Comparison of ENCODE assay signal across 18 cellular contexts in genomic region chr9:92679413-92680165, GRCh38. TPM values are rescaled to one million over a fixed set of nuclear protein-coding genes. Genes with fewer than 3 reads are reported as not detected.
DNase-seq lines count a peak whose midpoint lies in the region; ATAC-seq, FAIRE-seq and TF ChIP-seq lines count a peak whose summit lies in the region.
"Had no signal": no experiment of that assay in that cellular context is flagged by ENCODE, and none has a peak within 500 bp of the region (broad histone marks: within the 10 kb centered on the region; RNA-seq: fewer than 3 reads in every experiment).

No MANE protein-coding gene starts in this region.

- no peak for TF ChIP-seq RAD21 in H1 (IDR thresholded peaks at IDR 0.05 in 1 of 2, conservative IDR thresholded peaks at IDR 0.05 in 1 of 2; ENCODE audit: low read depth in 2 of 2, low read length in 2 of 2)

- peak overlapping the region; percentile 68; the same call in 1 of the 2 replicates for H2BK12ac ChIP-seq in H1 (ENCODE audit: low read depth, low read length)

- no peak for ATAC-seq in GM18907 (IDR thresholded peaks at IDR 0.05; ENCODE audit: unreplicated experiment)
- ATAC-seq in HG03135 (IDR thresholded peaks at IDR 0.05; ENCODE audit: unreplicated experiment), result no peak
- ATAC-seq: PC-3 had no signal

- no peak overlapping the region; the same call in 1 of the 2 replicates for H4K8ac ChIP-seq in H1 (ENCODE audit: extremely low read depth, insufficient read depth, low read length)

- no peak overlapping the region for H3K56ac ChIP-seq in H1 (replicated peaks; ENCODE audit: insufficient read length, low read depth, low read length)

- no peaks in the 10 kb centered on the region for H3K79me1 ChIP-seq in H1 (ENCODE audit: low read depth, low read length)

- intact Hi-C loops in activated CD4-positive, alpha-beta memory T cell treated with anti-CD3 and anti-CD28 coated beads for 36 hours (cut with micrococcal nuclease), result no loop called here

- no peak overlapping the region for H4K91ac ChIP-seq in H1 (replicated peaks; ENCODE audit: insufficient read length, low read length)

- H3K9me3 Mint-ChIP-seq in activated CD4-positive, alpha-beta memory T cell treated with anti-CD3 and anti-CD28 coated beads, Interleukin-2, amount 10 ng/mL, durations not matched to agents 7 days and 5 days, result no peaks in the 10 kb centered on the region
- no peaks in the 10 kb centered on the region for H3K9me3 Mint-ChIP-seq in activated CD4-positive, alpha-beta memory T cell treated with anti-CD3 and anti-CD28 coated beads for 36 hours
- no peaks in the 10 kb centered on the region for H3K9me3 Mint-ChIP-seq in type B pancreatic cell

- TF ChIP-seq CTCF in H1 (IDR thresholded peaks at IDR 0.05; ENCODE audit: control extremely low read depth in 1 of 3, insufficient read depth in 1 of 3, low read depth in 1 of 3, low read length in 3 of 3) (no peak), keratinocyte (optimal IDR thresholded peaks at IDR 0.05 in 1 of 3, IDR thresholded peaks at IDR 0.05 in 1 of 3, conservative IDR thresholded peaks at IDR 0.05 in 1 of 3; ENCODE audit: extremely low read depth in 1 of 3, insufficient read depth in 2 of 3, low read length in 3 of 3) (no peak), type B pancreatic cell (conservative IDR thresholded peaks at IDR 0.05) (no peak)

- no peak overlapping the region for H4K5ac ChIP-seq in H1 (ENCODE audit: insufficient read length, low read depth, low read length)

- FAIRE-seq in H1 (lab: Jason Lieb, UNC) (no peak), keratinocyte (lab: Jason Lieb, UNC) (peak; percentile 20)
- FAIRE-seq: HTR-8/SVneo had no signal

- H3K79me2 ChIP-seq in H1 (ENCODE audit: control insufficient read depth in 1 of 2, insufficient read depth in 2 of 2, low read length in 2 of 2), result no peaks in the 10 kb centered on the region
- no peaks in the 10 kb centered on the region for H3K79me2 ChIP-seq in keratinocyte (ENCODE audit: control insufficient read depth, insufficient read depth, low read length)

- H3K23me2 ChIP-seq in H1 (ENCODE audit: low read depth, low read length), result no peaks in the 10 kb centered on the region

- no peak overlapping the region for H3K4me3 Mint-ChIP-seq in activated CD4-positive, alpha-beta memory T cell treated with anti-CD3 and anti-CD28 coated beads, Interleukin-2, amount 10 ng/mL, durations not matched to agents 7 days and 5 days
- H3K4me3 Mint-ChIP-seq in activated CD4-positive, alpha-beta memory T cell treated with anti-CD3 and anti-CD28 coated beads for 36 hours, result no peak overlapping the region
- no peak overlapping the region for H3K4me3 Mint-ChIP-seq in type B pancreatic cell

- H3K9me3 ChIP-seq in H1 (ENCODE audit: insufficient read depth in 2 of 2, low read depth in 1 of 2, low read length in 1 of 2) (no peaks in the 10 kb centered on the region), keratinocyte (ENCODE audit: control insufficient read depth, low read depth, low read length) (no peaks in the 10 kb centered on the region)

- H3K27me3 ChIP-seq in H1 (replicated peaks in 1 of 4; ENCODE audit: control insufficient read depth in 3 of 4, extremely low read depth in 1 of 4, insufficient read depth in 3 of 4, low read length in 3 of 4) (no peaks in the 10 kb centered on the region), keratinocyte (ENCODE audit: control insufficient read depth, extremely low read depth, insufficient read depth, low read length) (no peaks in the 10 kb centered on the region)
- H3K27me3 ChIP-seq: BLaER1 treated with 17β-estradiol and CSF1 and Interleukin-3, amounts not matched to agents 10 nM and 100 nM had no signal

- H3K4me2 ChIP-seq in H1 (ENCODE audit: insufficient read depth in 1 of 2, low read depth in 2 of 2, low read length in 2 of 2) (no peak overlapping the region), keratinocyte (ENCODE audit: control insufficient read depth, extremely low read depth, insufficient read depth, low read depth, low read length) (peak overlapping the region; percentile 80)

- H3K23ac ChIP-seq in H1 (ENCODE audit: insufficient read length), result no peak overlapping the region

- H3K36me3 ChIP-seq in H1 (ENCODE audit: control insufficient read depth in 2 of 4, insufficient read depth in 4 of 4, low read length in 3 of 4) (no peaks in the 10 kb centered on the region), keratinocyte (ENCODE audit: control insufficient read depth in 2 of 2, extremely low read depth in 1 of 2, insufficient read depth in 2 of 2, low read length in 2 of 2) (no peaks in the 10 kb centered on the region)
- H3K36me3 ChIP-seq: BLaER1 treated with 17β-estradiol and CSF1 and Interleukin-3, amounts not matched to agents 10 nM and 100 nM had no signal

- no peak overlapping the region for H3K27ac Mint-ChIP-seq in activated CD4-positive, alpha-beta memory T cell treated with anti-CD3 and anti-CD28 coated beads, Interleukin-2, amount 10 ng/mL, durations not matched to agents 7 days and 5 days
- no peak overlapping the region for H3K27ac Mint-ChIP-seq in activated CD4-positive, alpha-beta memory T cell treated with anti-CD3 and anti-CD28 coated beads for 36 hours
- no peak overlapping the region for H3K27ac Mint-ChIP-seq in type B pancreatic cell

- no peaks in the 10 kb centered on the region for H3K36me3 Mint-ChIP-seq in activated CD4-positive, alpha-beta memory T cell treated with anti-CD3 and anti-CD28 coated beads, Interleukin-2, amount 10 ng/mL, durations not matched to agents 7 days and 5 days (ENCODE audit: low read depth)
- H3K36me3 Mint-ChIP-seq in activated CD4-positive, alpha-beta memory T cell treated with anti-CD3 and anti-CD28 coated beads for 36 hours, result no peaks in the 10 kb centered on the region
- no peaks in the 10 kb centered on the region for H3K36me3 Mint-ChIP-seq in type B pancreatic cell

- H3K18ac ChIP-seq in H1 (ENCODE audit: extremely low read depth, low read length), result no peak overlapping the region

- peak overlapping the region; percentile 19; the same call in 1 of the 2 replicates for H2AFZ ChIP-seq in H1 (ENCODE audit: low read length)
- peak overlapping the region; percentile 54 for H2AFZ ChIP-seq in keratinocyte (ENCODE audit: control insufficient read depth, low read length)

- dilution Hi-C loops in keratinocyte (cut with MboI; ENCODE audit: extremely low pct_ligation_motif_present, low sequenced_read_pairs), result no loop called here

- H4K20me1 ChIP-seq in H1 (replicated peaks in 1 of 2; ENCODE audit: control insufficient read depth in 1 of 2, insufficient read depth in 2 of 2, low read length in 2 of 2) (no peaks in the 10 kb centered on the region), keratinocyte (ENCODE audit: control insufficient read depth, extremely low read depth, insufficient read depth, low read length) (no peaks in the 10 kb centered on the region)

- H3K4me3 ChIP-seq in H1 (ENCODE audit: extremely low read depth in 1 of 4, insufficient read depth in 2 of 4, low read depth in 3 of 4, low read length in 4 of 4), result no peak overlapping the region
- no peak overlapping the region for H3K4me3 ChIP-seq in keratinocyte (ENCODE audit: control insufficient read depth in 2 of 3, extremely low read depth in 1 of 3, insufficient read depth in 2 of 3, low read depth in 1 of 3, low read length in 3 of 3)
- H3K4me3 ChIP-seq: BLaER1 treated with 17β-estradiol and CSF1 and Interleukin-3, amounts not matched to agents 10 nM and 100 nM had no signal

- DNase-seq in activated CD4-positive, alpha-beta memory T cell treated with anti-CD3 and anti-CD28 coated beads, Interleukin-2, amount 10 ng/mL, durations not matched to agents 7 days and 5 days, result peak; percentile 12
- DNase-seq in activated CD4-positive, alpha-beta memory T cell treated with anti-CD3 and anti-CD28 coated beads for 36 hours, result no peak
- DNase-seq in H1 (ENCODE audit: low read depth in 1 of 2, low spot score in 2 of 2) (peak in 1 of 2 experiments; percentile 48), keratinocyte (ENCODE audit: low read depth, low spot score) (no peak), type B pancreatic cell (ENCODE audit: extremely low spot score, unreplicated experiment) (peak; percentile 45), superior temporal gyrus (ENCODE audit: extremely low spot score) (no peak)
- DNase-seq: KBM-7; NCI-H1048; NCI-H146; NCI-H2081 treated with DMSO at 0.1 percent for 48 hours; NCI-H526; NK-92 treated with Interleukin-12 subunit alpha and Interleukin-12 subunit beta, amount 100 ng/mL, for 24 hours; PC-3 had no signal

- WGBS in H1 (ENCODE audit: extremely low coverage in 1 of 2, insufficient coverage in 1 of 2, insufficient read length in 1 of 2, insufficient replicate concordance in 2 of 2, low coverage in 1 of 2, low lambda C conversion rate in 2 of 2, missing lambda C conversion rate in 1 of 2), 2 experiments, result 72% methylated on average over 14 of the region's 14 CpGs; no CpG with 5 or more reads in 1 of the 2 experiments

- H3K9ac ChIP-seq in H1 (replicated peaks in 1 of 4; ENCODE audit: extremely low read depth in 1 of 4, low read depth in 3 of 4, low read length in 3 of 4) (no peak overlapping the region), keratinocyte (ENCODE audit: control insufficient read depth, extremely low read depth, insufficient read depth, low read length) (no peak overlapping the region)
- H3K9ac ChIP-seq: BLaER1 treated with 17β-estradiol and CSF1 and Interleukin-3, amounts not matched to agents 10 nM and 100 nM had no signal

- POLR2A ChIA-PET in activated CD4-positive, alpha-beta memory T cell treated with anti-CD3 and anti-CD28 coated beads, Interleukin-2, amount 10 ng/mL, durations not matched to agents 7 days and 5 days (lab: Charles Lee), result interaction anchor here (1.4 kb wide), 1 partner anchor 9 kb away, joined by 5 read pairs; the partner anchor contains the start of gene IPPK
- POLR2A ChIA-PET in activated CD4-positive, alpha-beta memory T cell treated with anti-CD3 and anti-CD28 coated beads for 36 hours (lab: Charles Lee), result no interaction called here
- POLR2A ChIA-PET in H1 (lab: Charles Lee; ENCODE audit: partially characterized antibody), result interaction anchor here (1.2 to 1.4 kb wide), 2 partner anchors 9 kb away, joined by 4 to 6 read pairs; partner anchors contain the start of gene IPPK

- CTCF ChIA-PET in activated CD4-positive, alpha-beta memory T cell treated with anti-CD3 and anti-CD28 coated beads, Interleukin-2, amount 10 ng/mL, durations not matched to agents 7 days and 5 days (lab: Charles Lee), result interaction anchor here (2.3 kb wide), 1 partner anchor 9 kb away, joined by 6 read pairs; no protein-coding TSS in a partner anchor
- CTCF ChIA-PET in activated CD4-positive, alpha-beta memory T cell treated with anti-CD3 and anti-CD28 coated beads for 36 hours (lab: Charles Lee), result no interaction called here
- CTCF ChIA-PET in H1 (lab: Charles Lee; ENCODE audit: partially characterized antibody), result interaction anchor here (0.5 to 1.5 kb wide), 4 partner anchors 9 to 419 kb away, joined by 3 to 6 read pairs (median 4); partner anchors contain the start of gene IPPK

- H2BK20ac ChIP-seq in H1 (ENCODE audit: low read length), result 0 out of 2 replicates have a peak overlapping the region, but pooled peaks have one; percentile 72

- H2BK120ac ChIP-seq in H1 (replicated peaks; ENCODE audit: low read depth, low read length), result no peak overlapping the region

- H3K4ac ChIP-seq in H1 (replicated peaks; ENCODE audit: insufficient read length, low read depth, low read length), result no peak overlapping the region

- H3K4me1 ChIP-seq in H1 (replicated peaks in 1 of 4; ENCODE audit: control insufficient read depth in 3 of 4, insufficient read depth in 4 of 4, low read length in 3 of 4) (peaks cover 0 to 9% (median 5%) of the 10 kb centered on the region in 4 experiments; a peak in 5 of 7 replicates), keratinocyte (ENCODE audit: control insufficient read depth, extremely low read depth, insufficient read depth, low read length) (peaks cover 28% of the 10 kb centered on the region)

- no peak overlapping the region; the same call in 1 of the 2 replicates for H2AK5ac ChIP-seq in H1 (ENCODE audit: low read depth, low read length)

- H3K27ac ChIP-seq in H1 (ENCODE audit: low read depth, low read length) (no peak overlapping the region), keratinocyte (ENCODE audit: control insufficient read depth, insufficient read depth, low read length) (peak overlapping the region; percentile 89)
- H3K27ac ChIP-seq: 22Rv1 had no signal

- H2BK15ac ChIP-seq in H1 (ENCODE audit: low read length), result 0 out of 2 replicates have a peak overlapping the region, but pooled peaks have one; percentile 72

- no peaks in the 10 kb centered on the region for H3K9me1 ChIP-seq in keratinocyte (ENCODE audit: control insufficient read depth, extremely low read depth, insufficient read depth, low read length)

- H3K27me3 Mint-ChIP-seq in activated CD4-positive, alpha-beta memory T cell treated with anti-CD3 and anti-CD28 coated beads, Interleukin-2, amount 10 ng/mL, durations not matched to agents 7 days and 5 days, result no peaks in the 10 kb centered on the region
- no peaks in the 10 kb centered on the region for H3K27me3 Mint-ChIP-seq in activated CD4-positive, alpha-beta memory T cell treated with anti-CD3 and anti-CD28 coated beads for 36 hours
- H3K27me3 Mint-ChIP-seq in type B pancreatic cell, result no peaks in the 10 kb centered on the region

- TF ChIP-seq POLR2A in H1 (IDR thresholded peaks at IDR 0.05; ENCODE audit: control extremely low read depth in 1 of 2, low read depth in 2 of 2, low read length in 2 of 2), result no peak

- H3K4me1 Mint-ChIP-seq in activated CD4-positive, alpha-beta memory T cell treated with anti-CD3 and anti-CD28 coated beads, Interleukin-2, amount 10 ng/mL, durations not matched to agents 7 days and 5 days, result no peaks in the 10 kb centered on the region
- no peaks in the 10 kb centered on the region for H3K4me1 Mint-ChIP-seq in activated CD4-positive, alpha-beta memory T cell treated with anti-CD3 and anti-CD28 coated beads for 36 hours (ENCODE audit: low read depth)
- H3K4me1 Mint-ChIP-seq in type B pancreatic cell (ENCODE audit: unreplicated experiment), result no peaks in the 10 kb centered on the region

- H2BK5ac ChIP-seq in H1 (ENCODE audit: low read depth, low read length), result 0 out of 2 replicates have a peak overlapping the region, but pooled peaks have one; percentile 49

- no peak overlapping the region for H3K14ac ChIP-seq in H1 (ENCODE audit: insufficient read length)

- TF ChIP-seq EP300 in H1 (IDR thresholded peaks at IDR 0.05; ENCODE audit: borderline replicate concordance in 1 of 2, low read depth in 2 of 2, low read length in 2 of 2), result no peak

RNA-seq across cellular contexts. Expression of gene IPPK, which starts 9.7 kb away (rescaled TPM):
- total RNA-seq in activated CD4-positive, alpha-beta memory T cell treated with anti-CD3 and anti-CD28 coated beads, Interleukin-2, amount 10 ng/mL, durations not matched to agents 7 days and 5 days, result 10 to 100 TPM; 11.4 to 11.5 TPM
- total RNA-seq in activated CD4-positive, alpha-beta memory T cell treated with anti-CD3 and anti-CD28 coated beads for 36 hours, result 10 to 100 TPM; 10.8 to 11.0 TPM
- 10.5 and 11.4 TPM in 2 replicates for total RNA-seq in H1 (2021; fragmentation: NEBNext Ultra II Directional; extraction: Animal tissue kit (Norgen Biotek cat#: 25700))
- polyA plus RNA-seq in H1 (2011; rRNA removed) (13.6 and 16.0 TPM in 2 replicates), keratinocyte (27.5 to 34.9 TPM (median 32.4 TPM) in 3 replicates)
- polyA plus RNA-seq in H1 (2011; cell fraction: cytosol; rRNA removed), result 13.7 TPM
- polyA plus RNA-seq in H1 (2011; cell fraction: nucleus; rRNA removed), result 20.8 TPM
- polyA plus RNA-seq in H1 (2012, experiment 1 of 2), result 8.4 to 11.4 TPM (median 9.9 TPM) in 4 replicates
- 4.4 TPM for polyA plus RNA-seq in H1 (2012, experiment 2 of 2)
- 5.3 TPM for polyA plus RNA-seq in H1 (2013, experiment 1 of 2)
- polyA plus RNA-seq in H1 (2013, experiment 2 of 2), result 4.4 TPM
- polyA minus RNA-seq in H1 (2011; rRNA and poly(A)+ RNA removed), result 38.5 and 39.0 TPM in 2 replicates
- 11.1 TPM for polyA minus RNA-seq in H1 (2011; cell fraction: cytosol; rRNA and poly(A)+ RNA removed)
- 10.5 TPM for polyA minus RNA-seq in H1 (2011; cell fraction: nucleus; rRNA and poly(A)+ RNA removed)
- polyA plus RNA-seq in keratinocyte (2011; ENCODE audit: low read depth), result 44.5 TPM
- polyA plus RNA-seq in keratinocyte (2011; cell fraction: cytosol; rRNA removed), result 28.0 and 37.9 TPM in 2 replicates
- polyA plus RNA-seq in keratinocyte (2011; cell fraction: nucleus; rRNA removed), result 68.1 and 79.2 TPM in 2 replicates
- 12.7 and 34.4 TPM in 2 replicates for polyA plus RNA-seq in keratinocyte (2012; ENCODE audit: low replicate concordance)
- polyA minus RNA-seq in keratinocyte, result 49.3 to 86.7 TPM (median 68.7 TPM) in 3 replicates
- polyA minus RNA-seq in keratinocyte (2011; cell fraction: cytosol; rRNA and poly(A)+ RNA removed), result 26.9 TPM
- polyA minus RNA-seq in keratinocyte (2011; cell fraction: nucleus; rRNA and poly(A)+ RNA removed), result 26.9 and 42.7 TPM in 2 replicates
- 8.1 and 11.6 TPM in 2 replicates for total RNA-seq in type B pancreatic cell (ENCODE audit: low replicate concordance)

Comparison
In these comparisons a context has a peak if more than half of its experiments do, and no peak if none do; other contexts are left out.
1. DNase-seq: peak in activated CD4-positive, alpha-beta memory T cell treated with anti-CD3 and anti-CD28 coated beads, Interleukin-2, amount 10 ng/mL, durations not matched to agents 7 days and 5 days (single experiment) and type B pancreatic cell (single experiment); none in activated CD4-positive, alpha-beta memory T cell treated with anti-CD3 and anti-CD28 coated beads for 36 hours (single experiment), keratinocyte (single experiment) and superior temporal gyrus (single experiment).